8 cellular contexts compared by ENCODE assay signal in the genomic region with DNA sequence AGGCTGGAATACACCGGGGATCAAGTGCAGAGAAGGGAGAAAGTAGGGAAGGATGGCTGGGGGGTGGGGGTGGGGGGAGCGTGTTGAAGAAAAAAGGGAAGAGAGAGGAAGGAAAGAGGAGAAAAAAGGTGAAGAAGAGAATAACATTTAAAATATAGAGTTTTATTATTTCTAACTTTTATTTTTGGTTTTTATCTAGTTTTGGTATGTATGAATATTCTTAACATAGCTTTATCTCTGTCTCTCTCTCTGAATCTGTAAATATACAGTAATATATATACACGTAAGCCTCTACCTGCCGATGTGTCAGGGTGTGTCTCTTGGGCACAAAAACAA. TPM values are rescaled to one million over a fixed set of nuclear protein-coding genes. Genes with fewer than 3 reads are reported as not detected.
DNase-seq lines count a peak whose midpoint lies in the region; ATAC-seq, FAIRE-seq and TF ChIP-seq lines count a peak whose summit lies in the region.

No MANE protein-coding gene starts in this region.

- H2BK12ac ChIP-seq in mesenchymal stem cell (ENCODE audit: low read length in 2 of 2), result no peak overlapping the region

- H3K27ac ChIP-seq in cardiac muscle cell (no peak overlapping the region), GM12878 (ENCODE audit: control insufficient read depth, insufficient read depth) (no peak overlapping the region), mesenchymal stem cell (ENCODE audit: low read length, poor library complexity, severe bottlenecking) (no peak overlapping the region), upper lobe of left lung (peak overlapping the region; percentile 92 to 96 (median 94))

- H3K79me1 ChIP-seq in mesenchymal stem cell (replicated peaks; ENCODE audit: low read length, poor library complexity, severe bottlenecking), result no peaks in the 10 kb centered on the region

- no peak overlapping the region for H4K8ac ChIP-seq in mesenchymal stem cell (ENCODE audit: low read length)

- POLR2A ChIA-PET in GM12878 (lab: Charles Lee), result interaction anchor here (0.5 to 1.1 kb wide), 3 partner anchors 28 to 91 kb away, joined by 3 read pairs; no protein-coding TSS in a partner anchor

- no peak for FAIRE-seq in GM12878 (lab: Jason Lieb, UNC)
- FAIRE-seq in RCC 7860 (lab: Jason Lieb, UNC), result no peak

- TF ChIP-seq EP300 in GM12878 (IDR thresholded peaks at IDR 0.05; ENCODE audit: borderline replicate concordance in 1 of 2, control insufficient read depth in 1 of 2, low read depth in 2 of 2, low read length in 2 of 2), result no peak
- no peak for TF ChIP-seq EP300 in upper lobe of left lung (IDR thresholded peaks at IDR 0.05)

- RAD21 ChIA-PET in GM12878 (lab: Charles Lee; ENCODE audit: unreplicated experiment), result interaction anchor here (1.2 to 1.7 kb wide), 2 partner anchors 15 to 104 kb away, joined by 5 to 6 read pairs; no protein-coding TSS in a partner anchor

- H3K36me3 ChIP-seq in cardiac muscle cell, result no peaks in the 10 kb centered on the region
- H3K36me3 ChIP-seq in GM12878 (ENCODE audit: control insufficient read depth in 2 of 2, insufficient read depth in 2 of 2, low read length in 1 of 2), result no peaks in the 10 kb centered on the region
- H3K36me3 ChIP-seq in mesenchymal stem cell (ENCODE audit: control insufficient read depth in 1 of 2, insufficient read depth in 2 of 2, low read depth in 1 of 2, low read length in 2 of 2), result no peaks in the 10 kb centered on the region
- H3K36me3 ChIP-seq in upper lobe of left lung, result no peaks in the 10 kb centered on the region

- intact Hi-C loops in left ventricle myocardium superior (cut with micrococcal nuclease) (no loop called here), GM12878 (cut with micrococcal nuclease; ENCODE audit: unreplicated experiment) (loop anchor here (1.0 to 10.0 kb wide), 2 partner anchors 51 to 98 kb away; partner anchors contain the start of gene MOG), left colon (cut with DNase I, micrococcal nuclease) (no loop called here), head of caudate nucleus (cut with DNase I) (loop anchor here (10.0 kb wide), 1 partner anchor 48 kb away; no protein-coding TSS in a partner anchor)

- H3K4ac ChIP-seq in mesenchymal stem cell (ENCODE audit: low read depth in 1 of 2, low read length in 2 of 2), result no peak overlapping the region

- ATAC-seq in left ventricle myocardium superior (no peak), GM12878 (no peak), upper lobe of left lung (ENCODE audit: low FRiP score in 2 of 2) (no peak), left colon (no peak)

- SMC1A ChIA-PET in GM12878 (lab: Charles Lee; ENCODE audit: uncharacterized antibody, unreplicated experiment), result interaction anchor here (0.8 to 3.1 kb wide), 6 partner anchors 15 to 103 kb away, joined by 3 to 16 read pairs (median 7); no protein-coding TSS in a partner anchor

- H3K4me2 ChIP-seq in GM12878 (ENCODE audit: control insufficient read depth, insufficient read depth) (peak overlapping the region; percentile 33; the same call in 1 of the 2 replicates), mesenchymal stem cell (ENCODE audit: low read length, poor library complexity, severe bottlenecking) (peak overlapping the region; percentile 94)

- no peak overlapping the region for H2BK120ac ChIP-seq in mesenchymal stem cell (ENCODE audit: low read depth, low read length)

- no peak overlapping the region for H3K18ac ChIP-seq in mesenchymal stem cell (ENCODE audit: low read depth in 1 of 2, low read length in 2 of 2)

- no peaks in the 10 kb centered on the region for H3K9me3 ChIP-seq in cardiac muscle cell (ENCODE audit: low read depth)
- no peaks in the 10 kb centered on the region for H3K9me3 ChIP-seq in GM12878 (replicated peaks; ENCODE audit: control insufficient read depth, insufficient read depth, low read length)
- no peaks in the 10 kb centered on the region for H3K9me3 ChIP-seq in mesenchymal stem cell (ENCODE audit: control insufficient read depth, low read length)
- no peaks in the 10 kb centered on the region for H3K9me3 ChIP-seq in upper lobe of left lung

- peak overlapping the region; percentile 73 for H3K4me3 ChIP-seq in cardiac muscle cell
- peak overlapping the region; percentile 66; the same call in 1 of the 2 replicates for H3K4me3 ChIP-seq in GM12878
- H3K4me3 ChIP-seq in mesenchymal stem cell (ENCODE audit: insufficient read depth in 1 of 2, low read depth in 1 of 2, low read length in 2 of 2), result peak overlapping the region; percentile 60 to 86
- H3K4me3 ChIP-seq in upper lobe of left lung, result peak overlapping the region in 3 of 4 donors; percentile 68 to 87 (median 74)

- H2BK15ac ChIP-seq in mesenchymal stem cell (ENCODE audit: low read depth, poor library complexity, severe bottlenecking), result no peak overlapping the region

- BruUV-seq in GM12878 (replicated peaks; lab: Mats Ljungman, UMichigan), result no TSS peak

- TF ChIP-seq POLR2A in GM12878 (IDR thresholded peaks at IDR 0.05; ENCODE audit: low read depth, low read length) (no peak), upper lobe of left lung (IDR thresholded peaks at IDR 0.05) (no peak)

- no peak overlapping the region for H3K23ac ChIP-seq in mesenchymal stem cell (ENCODE audit: low read length in 2 of 2)

- no peak overlapping the region for H3K14ac ChIP-seq in mesenchymal stem cell (ENCODE audit: low read length in 2 of 2)

- H2AFZ ChIP-seq in GM12878 (ENCODE audit: control insufficient read depth, low read depth, low read length) (peak overlapping the region; percentile 69), mesenchymal stem cell (ENCODE audit: low read depth, low read length) (no peak overlapping the region)

- no peak overlapping the region for H2BK5ac ChIP-seq in mesenchymal stem cell (ENCODE audit: low read depth, low read length, poor library complexity, severe bottlenecking)

- no peaks in the 10 kb centered on the region for H4K20me1 ChIP-seq in GM12878 (ENCODE audit: control insufficient read depth, insufficient read depth)

- DNase-seq in cardiac muscle cell (ENCODE audit: low read depth in 1 of 2, low spot score in 1 of 2) (no peak), left ventricle myocardium superior (no peak), GM12878 (ENCODE audit: low read depth, low spot score) (no peak), mesenchymal stem cell (no peak), upper lobe of left lung (no peak), left colon (no peak), RCC 7860 (ENCODE audit: low spot score) (no peak), head of caudate nucleus (no peak)

- WGBS in GM12878 (ENCODE audit: insufficient coverage, insufficient replicate concordance, low lambda C conversion rate, missing lambda C conversion rate), result 0% methylated on average over 3 of the region's 4 CpGs
- WGBS in mesenchymal stem cell, result 0% methylated on average over 1 of the region's 4 CpGs
- 12 to 14% methylated on average over 4 of the region's 4 CpGs for WGBS in upper lobe of left lung, 2 donors

- H3K79me2 ChIP-seq in GM12878 (ENCODE audit: control insufficient read depth, insufficient read depth, low read length), result peaks cover 5% of the 10 kb centered on the region

- H3K9ac ChIP-seq in GM12878 (ENCODE audit: control insufficient read depth, insufficient read depth, low read length) (peak overlapping the region; percentile 94; the same call in 1 of the 2 replicates), mesenchymal stem cell (ENCODE audit: low read length) (peak overlapping the region; percentile 92)

- H3K4me1 ChIP-seq in cardiac muscle cell (ENCODE audit: low read depth), result no peaks in the 10 kb centered on the region
- peaks cover 10% of the 10 kb centered on the region for H3K4me1 ChIP-seq in GM12878 (ENCODE audit: control insufficient read depth, insufficient read depth, low read length)
- H3K4me1 ChIP-seq in mesenchymal stem cell (ENCODE audit: control insufficient read depth, insufficient read depth, low read depth, low read length), result peaks cover 8% of the 10 kb centered on the region
- H3K4me1 ChIP-seq in upper lobe of left lung, result peaks cover 21 to 26% (median 21%) of the 10 kb centered on the region in 4 donors

- H2AK5ac ChIP-seq in mesenchymal stem cell (ENCODE audit: low read length, severe bottlenecking), result no peak overlapping the region

- no peak overlapping the region for H4K91ac ChIP-seq in mesenchymal stem cell (ENCODE audit: low read length)

- TF ChIP-seq CTCF in cardiac muscle cell (IDR thresholded peaks at IDR 0.05; ENCODE audit: low read depth, low read length), result no peak
- no peak for TF ChIP-seq CTCF in GM12878 (IDR thresholded peaks at IDR 0.05 in 2 of 3, conservative IDR thresholded peaks at IDR 0.05 in 1 of 3; ENCODE audit: control insufficient read depth in 2 of 3, extremely low read depth in 1 of 3, insufficient read depth in 1 of 3, low read depth in 3 of 3, low read length in 3 of 3)
- no peak for TF ChIP-seq CTCF in upper lobe of left lung (IDR thresholded peaks at IDR 0.05)

- in situ Hi-C loops in GM12878 (cut with MboI), result no loop called here

- no peak for TF ChIP-seq RAD21 in GM12878 (IDR thresholded peaks at IDR 0.05; ENCODE audit: insufficient read depth, low read depth, low read length)

- H3K27me3 ChIP-seq in cardiac muscle cell, result peaks cover 44% of the 10 kb centered on the region
- no peaks in the 10 kb centered on the region for H3K27me3 ChIP-seq in GM12878 (replicated peaks in 1 of 2; ENCODE audit: control insufficient read depth in 2 of 2, insufficient read depth in 2 of 2, low read length in 1 of 2)
- H3K27me3 ChIP-seq in mesenchymal stem cell (ENCODE audit: control insufficient read depth in 1 of 2, insufficient read depth in 1 of 2, low read length in 2 of 2), result peaks cover 18 to 20% of the 10 kb centered on the region in 2 experiments
- no peaks in the 10 kb centered on the region for H3K27me3 ChIP-seq in upper lobe of left lung

- CTCF ChIA-PET in GM12878 (lab: Yijun Ruan, JAX), result interaction anchor here (0.8 to 8.7 kb wide), 20 partner anchors 10 to 133 kb away, joined by 3 to 117 read pairs (median 6); no protein-coding TSS in a partner anchor

RNA-seq across cellular contexts. Expression of gene HLA-F, which starts 30.0 kb away (rescaled TPM):
- total RNA-seq in cardiac muscle cell, result 0.78 and 1.5 TPM in 2 replicates
- 0.29 and 0.84 TPM in 2 replicates for polyA plus RNA-seq in cardiac muscle cell
- 32.3 TPM for total RNA-seq in left ventricle myocardium superior
- total RNA-seq in GM12878 (2013; cell fraction: nucleolus; rRNA removed), result 698 and 699 TPM in 2 replicates
- 310 and 335 TPM in 2 replicates for total RNA-seq in GM12878 (2014; rRNA removed)
- total RNA-seq in GM12878 (2014; rRNA removed; fragmentation: Illumina TruSeq; extraction: Trizol), result 147 and 149 TPM in 2 replicates
- total RNA-seq in GM12878 (2021), result 302 and 313 TPM in 2 replicates
- 183 TPM for polyA plus RNA-seq in GM12878 (2011; ENCODE audit: low read depth)
- polyA plus RNA-seq in GM12878 (2011; rRNA removed), result 174 and 276 TPM in 2 replicates
- polyA plus RNA-seq in GM12878 (2011; cell fraction: cytosol; rRNA removed), result 229 and 329 TPM in 2 replicates
- polyA plus RNA-seq in GM12878 (2011; cell fraction: nucleus; rRNA removed), result 1,246 and 1,757 TPM in 2 replicates
- 338 and 424 TPM in 2 replicates for polyA plus RNA-seq in GM12878 (2012)
- 29.4 and 87.6 TPM in 2 replicates for polyA plus RNA-seq in GM12878 (2014; fragmentation: Illumina TruSeq; extraction: Trizol)
- 100 to 1,000 TPM in 1 of 2 experiments, 10 to 100 TPM in 1; 30.1 to 107 TPM for polyA plus RNA-seq in GM12878 (2014; fragmentation: Nextera tagmentation; extraction: Ambion mirVana)
- 342 and 354 TPM in 2 replicates for polyA plus RNA-seq in GM12878 (2014; rRNA removed)
- 100 to 1,000 TPM; 120 to 143 TPM for polyA plus RNA-seq in GM12878 (2016; fragmentation: Nextera tagmentation; extraction: Ambion mirVana)
- 141 and 186 TPM in 2 replicates for polyA minus RNA-seq in GM12878 (2011; rRNA and poly(A)+ RNA removed)
- 53.2 and 58.8 TPM in 2 replicates for polyA minus RNA-seq in GM12878 (2011; cell fraction: cytosol; rRNA and poly(A)+ RNA removed)
- polyA minus RNA-seq in GM12878 (2011; cell fraction: nucleus; rRNA and poly(A)+ RNA removed), result 427 and 490 TPM in 2 replicates
- polyA plus RNA-seq in mesenchymal stem cell (2013, experiment 1 of 2), result 9.7 TPM
- 11.2 TPM for polyA plus RNA-seq in mesenchymal stem cell (2013, experiment 2 of 2)
- 100 to 1,000 TPM; 163 to 418 (median 191) TPM for total RNA-seq in upper lobe of left lung
- 100 to 1,000 TPM; 184 to 188 TPM for total RNA-seq in left colon

Comparison
In these comparisons a context has a peak if more than half of its experiments do, and no peak if none do; other contexts are left out.
1. RNA of gene HLA-F, which starts 30.0 kb away (total RNA-seq): 147 to 699 TPM in GM12878, 163 to 418 TPM in upper lobe of left lung, 184 to 188 TPM in left colon and 32.3 TPM in left ventricle myocardium superior (single experiment); 0.78 to 1.5 TPM in cardiac muscle cell; every median in the first group is over 10 times any median in the second.
2. H3K27ac ChIP-seq: peak in upper lobe of left lung (4 of 4); none in cardiac muscle cell (single experiment), GM12878 (single experiment) and mesenchymal stem cell (single experiment).
3. intact Hi-C loops: an anchor here in GM12878 (1.0 to 10.0 kb wide) and head of caudate nucleus (10.0 kb wide); none called in left ventricle myocardium superior and left colon.
4. Peak in every context shown above with its lines, with median percentiles within 50 percentile points of each other: H3K4me3 ChIP-seq.